Comparison of ENCODE assay signal across 26 cellular contexts in genomic region chrX:27968891-27969290, GRCh38. TPM values are rescaled to one million over a fixed set of nuclear protein-coding genes. Genes with fewer than 3 reads are reported as not detected.
"Had no signal": no experiment of that assay in that cellular context is flagged by ENCODE, and none has a peak within 500 bp of the region (broad histone marks: within the 10 kb centered on the region; RNA-seq: fewer than 3 reads in every experiment).

No MANE protein-coding gene starts in this region.

- H3K27me3 Mint-ChIP-seq: effector memory CD8-positive, alpha-beta T cell; memory B cell; naive B cell; stimulated activated memory B cell treated with anti-CD40 and anti-IgM and Interleukin-4, amounts not matched to agents 10 μg/mL and 1 μg/mL and 100 μg/mL, for 72 hours; stimulated activated naive CD8-positive, alpha-beta T cell treated with anti-CD3 and anti-CD28 coated beads, Interleukin-15, Interleukin-2, amounts not matched to agents 100 ng/mL and 50 ng/mL, for 24 hours had no signal

- H3K4me3 ChIP-seq: heart left ventricle, psoas muscle, right lobe of liver, spleen, tibial artery, upper lobe of left lung, vagina had no signal

- DNase-seq: effector memory CD8-positive, alpha-beta T cell; erythroblast; foreskin melanocyte; heart left ventricle; hypothalamus; kidney glomerular epithelial cell; naive B cell; nephron progenitor cell; psoas muscle; retina; right lobe of liver; spleen; stimulated activated CD4-positive, alpha-beta T cell treated with anti-CD3 and anti-CD28 coated beads, Interleukin-15, amount 100 ng/mL, for 24 hours; stimulated activated CD4-positive, alpha-beta T cell treated with anti-CD3 and anti-CD28 coated beads, Interleukin-1b, Interleukin-23, amount 100 ng/mL, for 48 hours; stimulated activated CD4-positive, alpha-beta T cell treated with anti-CD3 and anti-CD28 coated beads, Interleukin-4, amount 100 ng/mL, for 24 hours; tibial artery; upper lobe of left lung had no signal

- H3K4me1 Mint-ChIP-seq: memory B cell; naive B cell; nephron progenitor cell; stimulated activated memory B cell treated with anti-CD40 and anti-IgM and Interleukin-4, amounts not matched to agents 10 μg/mL and 1 μg/mL and 100 μg/mL, for 72 hours had no signal

- FAIRE-seq: islet of Langerhans had no signal

- H3K27me3 ChIP-seq: heart left ventricle, right lobe of liver, spleen, tibial artery, upper lobe of left lung, vagina had no signal

- H3K36me3 Mint-ChIP-seq: memory B cell; naive B cell; stimulated activated memory B cell treated with anti-CD40 and anti-IgM and Interleukin-4, amounts not matched to agents 10 μg/mL and 1 μg/mL and 100 μg/mL, for 72 hours had no signal

- H3K4me3 Mint-ChIP-seq: effector memory CD8-positive, alpha-beta T cell; memory B cell; naive B cell; nephron progenitor cell; stimulated activated memory B cell treated with anti-CD40 and anti-IgM and Interleukin-4, amounts not matched to agents 10 μg/mL and 1 μg/mL and 100 μg/mL, for 72 hours; stimulated activated naive CD8-positive, alpha-beta T cell treated with anti-CD3 and anti-CD28 coated beads, Interleukin-15, Interleukin-2, amounts not matched to agents 100 ng/mL and 50 ng/mL, for 24 hours had no signal

- H3K36me3 ChIP-seq: heart left ventricle, right lobe of liver, spleen, tibial artery, upper lobe of left lung, vagina had no signal

- H3K9me3 Mint-ChIP-seq: memory B cell; stimulated activated naive CD8-positive, alpha-beta T cell treated with anti-CD3 and anti-CD28 coated beads, Interleukin-15, Interleukin-2, amounts not matched to agents 100 ng/mL and 50 ng/mL, for 24 hours had no signal

- ATAC-seq: effector memory CD8-positive, alpha-beta T cell; heart left ventricle; psoas muscle; stimulated activated memory B cell treated with anti-CD40 and anti-IgM and Interleukin-4, amounts not matched to agents 10 μg/mL and 1 μg/mL and 100 μg/mL, for 72 hours had no signal

- H3K27ac ChIP-seq: heart left ventricle, psoas muscle, right lobe of liver, spleen, tibial artery, upper lobe of left lung, vagina had no signal

- H3K9me3 ChIP-seq: heart left ventricle, psoas muscle, right lobe of liver, tibial artery, upper lobe of left lung, vagina had no signal

- H3K27ac Mint-ChIP-seq: effector memory CD8-positive, alpha-beta T cell; memory B cell; naive B cell; nephron progenitor cell; stimulated activated memory B cell treated with anti-CD40 and anti-IgM and Interleukin-4, amounts not matched to agents 10 μg/mL and 1 μg/mL and 100 μg/mL, for 72 hours; stimulated activated naive CD8-positive, alpha-beta T cell treated with anti-CD3 and anti-CD28 coated beads, Interleukin-15, Interleukin-2, amounts not matched to agents 100 ng/mL and 50 ng/mL, for 24 hours had no signal

- H3K4me1 ChIP-seq: heart left ventricle, psoas muscle, spleen, tibial artery, vagina had no signal

RNA-seq across cellular contexts. Expression of gene DCAF8L1, which starts 12.4 kb away (rescaled TPM):
- total RNA-seq: heart left ventricle, lower leg skin, omental fat pad, psoas muscle, right lobe of liver, skeletal muscle tissue, spleen, temporal lobe, upper lobe of left lung, vagina had no signal
